In genomic region chr15:85026304-85027032, GRCh38 we compare ENCODE assay signal across 16 cellular contexts. TPM values are rescaled to one million over a fixed set of nuclear protein-coding genes. Genes with fewer than 3 reads are reported as not detected.
DNase-seq lines count a peak whose midpoint lies in the region; ATAC-seq, FAIRE-seq and TF ChIP-seq lines count a peak whose summit lies in the region.
"Had no signal": no experiment of that assay in that cellular context is flagged by ENCODE, and none has a peak within 500 bp of the region (broad histone marks: within the 10 kb centered on the region; RNA-seq: fewer than 3 reads in every experiment).

No MANE protein-coding gene starts in this region.

- DNase-seq in CD4-positive, CD25-positive, alpha-beta regulatory T cell = no peak
- DNase-seq in neural crest cell (ENCODE audit: low read depth, low spot score) = no peak
- DNase-seq in stimulated activated CD4-positive, alpha-beta T cell treated with anti-CD3 and anti-CD28 coated beads, Interleukin-15, amount 100 ng/mL, for 24 hours = no peak
- DNase-seq in iPS-NIHi7 (ENCODE audit: extremely low spot score) = no peak
- DNase-seq in activated T-cell treated with anti-CD3 and anti-CD28 coated beads, Interleukin-2, amount 50 U/mL, for 72 hours = no peak
- no peak for DNase-seq in AG08396 (ENCODE audit: low spot score)
- DNase-seq: EL, glutamatergic neuron, left lung, NCI-H1694, NCI-H774, SJCRH30 had no signal

- H3K27ac Mint-ChIP-seq in CD4-positive, CD25-positive, alpha-beta regulatory T cell = peak overlapping the region; percentile 17 to 81 (median 62)
- H3K27ac Mint-ChIP-seq in neural crest cell (ENCODE audit: unreplicated experiment) = peak overlapping the region; percentile 19
- H3K27ac Mint-ChIP-seq in activated T-cell treated with anti-CD3 and anti-CD28 coated beads, Interleukin-2, amount 50 U/mL, for 72 hours = no peak overlapping the region

- no peak for ATAC-seq in CD4-positive, CD25-positive, alpha-beta regulatory T cell (ENCODE audit: low read depth in 2 of 2)
- peak; percentile 49 for ATAC-seq in HG02870 (IDR thresholded peaks at IDR 0.05; ENCODE audit: unreplicated experiment)
- ATAC-seq in activated T-cell treated with anti-CD3 and anti-CD28 coated beads, Interleukin-2, amount 50 U/mL, for 72 hours (replicated peaks in 1 of 2) = no peak

- H3K36me3 Mint-ChIP-seq in CD4-positive, CD25-positive, alpha-beta regulatory T cell = no peaks in the 10 kb centered on the region
- H3K36me3 Mint-ChIP-seq in neural crest cell (ENCODE audit: low read depth) = no peaks in the 10 kb centered on the region
- no peaks in the 10 kb centered on the region for H3K36me3 Mint-ChIP-seq in activated T-cell treated with anti-CD3 and anti-CD28 coated beads, Interleukin-2, amount 50 U/mL, for 72 hours (ENCODE audit: insufficient read depth in 2 of 2)

- H3K27ac ChIP-seq in CD4-positive, CD25-positive, alpha-beta regulatory T cell (ENCODE audit: insufficient read depth, low read length, poor library complexity, severe bottlenecking) = no peak overlapping the region
- H3K27ac ChIP-seq: BLaER1, neutrophil, SJCRH30 had no signal

- no peak for TF ChIP-seq CTCF in neural crest cell (conservative IDR thresholded peaks at IDR 0.05)

- H3K27me3 ChIP-seq in CD4-positive, CD25-positive, alpha-beta regulatory T cell (ENCODE audit: control insufficient read depth, insufficient read depth, low read length) = no peaks in the 10 kb centered on the region
- H3K27me3 ChIP-seq: BLaER1, left lung, neutrophil, SJCRH30 had no signal

- H3K9me3 ChIP-seq in CD4-positive, CD25-positive, alpha-beta regulatory T cell (ENCODE audit: control insufficient read depth in 2 of 2, low read length in 2 of 2) = no peaks in the 10 kb centered on the region
- H3K9me3 ChIP-seq: BLaER1, left lung, neutrophil, SJCRH30 had no signal

- peaks cover 30 to 83% (median 71%) of the 10 kb centered on the region in 4 donors for H3K4me1 Mint-ChIP-seq in CD4-positive, CD25-positive, alpha-beta regulatory T cell
- peaks cover 23% of the 10 kb centered on the region for H3K4me1 Mint-ChIP-seq in neural crest cell
- peaks cover 56% of the 10 kb centered on the region for H3K4me1 Mint-ChIP-seq in activated T-cell treated with anti-CD3 and anti-CD28 coated beads, Interleukin-2, amount 50 U/mL, for 72 hours (ENCODE audit: low read depth)

- peak; percentile 23 for FAIRE-seq in endometrium (lab: Jason Lieb, UNC)

- H3K9me3 Mint-ChIP-seq in CD4-positive, CD25-positive, alpha-beta regulatory T cell = no peaks in the 10 kb centered on the region
- peaks cover 9% of the 10 kb centered on the region for H3K9me3 Mint-ChIP-seq in neural crest cell
- no peaks in the 10 kb centered on the region for H3K9me3 Mint-ChIP-seq in activated T-cell treated with anti-CD3 and anti-CD28 coated beads, Interleukin-2, amount 50 U/mL, for 72 hours

- peak overlapping the region in 3 of 4 donors; percentile 14 to 58 (median 20) for H3K4me3 Mint-ChIP-seq in CD4-positive, CD25-positive, alpha-beta regulatory T cell
- no peak overlapping the region for H3K4me3 Mint-ChIP-seq in neural crest cell
- peak overlapping the region in 1 of 2 donors; percentile 33 for H3K4me3 Mint-ChIP-seq in activated T-cell treated with anti-CD3 and anti-CD28 coated beads, Interleukin-2, amount 50 U/mL, for 72 hours

- no peak overlapping the region for H3K4me3 ChIP-seq in CD4-positive, CD25-positive, alpha-beta regulatory T cell (ENCODE audit: low read depth, low read length)
- H3K4me3 ChIP-seq: BLaER1, left lung, SJCRH30 had no signal

- peaks cover 52% of the 10 kb centered on the region for H3K4me1 ChIP-seq in CD4-positive, CD25-positive, alpha-beta regulatory T cell (ENCODE audit: control insufficient read depth, insufficient read depth, low read length, poor library complexity, severe bottlenecking)
- H3K4me1 ChIP-seq: SJCRH30 had no signal

- H3K36me3 ChIP-seq in CD4-positive, CD25-positive, alpha-beta regulatory T cell (ENCODE audit: control insufficient read depth, insufficient read depth, low read length) = no peaks in the 10 kb centered on the region
- H3K36me3 ChIP-seq: BLaER1, left lung, neutrophil, SJCRH30 had no signal

- no peaks in the 10 kb centered on the region for H3K27me3 Mint-ChIP-seq in CD4-positive, CD25-positive, alpha-beta regulatory T cell
- no peaks in the 10 kb centered on the region for H3K27me3 Mint-ChIP-seq in neural crest cell (ENCODE audit: low read depth)
- no peaks in the 10 kb centered on the region for H3K27me3 Mint-ChIP-seq in activated T-cell treated with anti-CD3 and anti-CD28 coated beads, Interleukin-2, amount 50 U/mL, for 72 hours (ENCODE audit: low read depth)

RNA-seq across cellular contexts. Expression of gene PDE8A, which starts 44.8 kb away (rescaled TPM):
- 28.9 TPM for total RNA-seq in CD4-positive, CD25-positive, alpha-beta regulatory T cell
- polyA plus RNA-seq in CD4-positive, CD25-positive, alpha-beta regulatory T cell = 1 to 10 TPM; 2.0 to 4.9 (median 4.1) TPM
- 7.0 and 8.6 TPM in 2 replicates for total RNA-seq in neural crest cell
- total RNA-seq in activated T-cell treated with anti-CD3 and anti-CD28 coated beads, Interleukin-2, amount 50 U/mL, for 72 hours = 10 to 100 TPM; 31.6 to 37.7 TPM
